In the genomic region with DNA sequence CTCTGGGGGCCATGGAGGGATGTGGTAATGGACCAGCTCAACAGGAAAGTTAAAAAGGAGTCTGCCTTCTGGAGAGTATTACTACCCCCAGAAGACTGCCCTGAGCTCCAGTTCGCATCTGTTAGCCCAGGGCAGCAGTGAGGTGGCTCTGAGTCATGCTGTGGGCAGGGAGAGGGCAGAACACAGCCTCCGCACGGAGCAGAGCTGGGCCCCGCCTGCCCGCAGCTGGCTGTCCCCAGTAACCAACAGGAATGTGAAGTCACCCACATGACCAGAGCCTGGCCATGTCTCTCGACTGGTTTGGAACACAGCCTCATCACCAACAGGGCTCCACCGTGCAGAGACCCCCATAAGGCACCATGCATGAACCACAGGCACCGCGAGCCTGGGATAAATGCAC, we compare ENCODE assay signal across 11 cellular contexts.
DNase-seq lines count a peak whose midpoint lies in the region; ATAC-seq and TF ChIP-seq lines count a peak whose summit lies in the region.
"Had no signal": no experiment of that assay in that cellular context is flagged by ENCODE, and none has a peak within 500 bp of the region (broad histone marks: within the 10 kb centered on the region; RNA-seq: fewer than 3 reads in every experiment).

No MANE protein-coding gene starts in this region.

- TF ChIP-seq CTCF in choroid plexus epithelial cell (conservative IDR thresholded peaks at IDR 0.05; ENCODE audit: low read depth, low read length) (no peak), mucosa of descending colon (IDR thresholded peaks at IDR 0.05) (no peak), lower lobe of right lung (IDR thresholded peaks at IDR 0.05) (no peak), omental fat pad (IDR thresholded peaks at IDR 0.05) (no peak)

- ATAC-seq in mucosa of descending colon = peak; percentile 57
- ATAC-seq in lower lobe of right lung = no peak
- ATAC-seq in omental fat pad (ENCODE audit: low FRiP score) = no peak
- ATAC-seq: naive thymus-derived CD8-positive, alpha-beta T cell had no signal

- intact Hi-C loops in mucosa of descending colon (cut with DNase I, micrococcal nuclease) = no loop called here
- intact Hi-C loops in lower lobe of right lung (cut with DNase I) = no loop called here
- intact Hi-C loops in cardiac septum (cut with DNase I) = no loop called here

- no peak for TF ChIP-seq POLR2A in erythroblast (IDR thresholded peaks at IDR 0.05; ENCODE audit: low read length)

- H3K9me3 ChIP-seq in mucosa of descending colon (no peaks in the 10 kb centered on the region), lower lobe of right lung (no peaks in the 10 kb centered on the region)
- H3K9me3 ChIP-seq: colonic mucosa had no signal

- H3K27me3 ChIP-seq in lower lobe of right lung (ENCODE audit: low read depth) = no peaks in the 10 kb centered on the region
- H3K27me3 ChIP-seq: colonic mucosa had no signal

- no peak overlapping the region for H3K27ac ChIP-seq in lower lobe of right lung
- H3K27ac ChIP-seq: colonic mucosa, SK-N-MC had no signal

- H3K4me1 ChIP-seq in mucosa of descending colon (ENCODE audit: low read depth) = no peaks in the 10 kb centered on the region
- no peaks in the 10 kb centered on the region for H3K4me1 ChIP-seq in lower lobe of right lung
- H3K4me1 ChIP-seq: colonic mucosa had no signal

- H3K36me3 ChIP-seq in mucosa of descending colon (ENCODE audit: low read depth) = no peaks in the 10 kb centered on the region
- peaks cover 85% of the 10 kb centered on the region for H3K36me3 ChIP-seq in lower lobe of right lung

- DNase-seq in EH (ENCODE audit: low read depth) (peak; percentile 69), NCI-H226 (peak; percentile 4), choroid plexus epithelial cell (ENCODE audit: low read depth) (peak; percentile 32), mucosa of descending colon (no peak), erythroblast (lab: John Stamatoyannopoulos, UW) (no peak), lower lobe of right lung (no peak), omental fat pad (ENCODE audit: low spot score) (no peak), cardiac septum (ENCODE audit: low spot score) (no peak)
- DNase-seq: colonic mucosa; naive thymus-derived CD8-positive, alpha-beta T cell had no signal

- H3K4me3 ChIP-seq in choroid plexus epithelial cell (ENCODE audit: low read depth, low read length) (no peak overlapping the region), mucosa of descending colon (no peak overlapping the region), lower lobe of right lung (no peak overlapping the region)
- H3K4me3 ChIP-seq: colonic mucosa, SK-N-MC had no signal

Comparison
In these comparisons a context has a peak if more than half of its experiments do, and no peak if none do; other contexts are left out.
1. DNase-seq: peak in EH (single experiment), NCI-H226 (single experiment) and choroid plexus epithelial cell (single experiment); none in mucosa of descending colon (0 of 3), erythroblast (0 of 2), lower lobe of right lung (single experiment), omental fat pad (single experiment) and cardiac septum (single experiment).